Comparison of ENCODE assay signal across 8 cellular contexts in the genomic region with DNA sequence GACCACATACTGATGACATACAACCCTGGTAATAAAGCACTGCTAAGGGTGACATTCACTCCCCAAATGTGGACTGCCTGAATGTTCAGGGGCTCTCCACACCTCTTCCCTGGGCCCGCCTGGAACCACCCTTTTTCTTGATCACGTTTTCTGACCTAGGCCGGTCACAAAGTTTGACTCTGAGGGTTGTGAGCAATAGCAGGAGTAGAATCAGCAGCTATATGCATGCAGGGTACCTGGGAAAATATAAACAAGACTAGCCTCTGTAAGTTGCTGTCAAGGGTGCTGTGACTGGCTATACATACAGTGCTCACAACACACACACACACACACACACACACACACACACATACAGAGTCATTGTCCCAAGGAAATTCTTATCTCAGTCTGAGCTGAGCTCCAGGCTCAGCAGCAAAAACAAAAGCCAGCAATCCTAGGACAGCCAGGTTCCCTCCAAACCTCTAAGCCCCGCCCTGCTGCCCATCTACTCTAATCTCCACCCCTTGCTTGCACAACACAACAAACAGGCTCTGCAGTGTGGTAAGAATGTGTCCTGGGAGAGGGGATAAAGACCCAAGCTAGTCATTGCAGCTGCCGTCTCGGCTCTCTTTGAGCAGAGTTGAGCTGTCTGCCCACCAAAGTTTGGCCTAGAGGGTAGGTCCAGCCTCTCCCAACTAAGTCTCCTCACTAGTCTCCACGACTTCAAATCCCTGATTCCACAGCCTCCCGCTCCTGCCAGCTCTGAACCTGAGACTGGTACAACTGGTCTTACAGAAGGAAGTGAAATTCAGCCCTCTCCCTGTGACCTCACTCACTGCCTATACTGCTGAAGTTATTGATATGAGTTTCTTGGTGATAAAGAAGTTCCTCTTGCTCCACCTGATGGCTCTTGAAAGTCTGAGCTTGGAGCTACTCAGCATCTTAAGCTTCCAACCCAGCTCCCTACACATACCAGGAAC. TPM values are rescaled to one million over a fixed set of nuclear protein-coding genes. Genes with fewer than 3 reads are reported as not detected.
DNase-seq lines count a peak whose midpoint lies in the region; ATAC-seq and TF ChIP-seq lines count a peak whose summit lies in the region.

No MANE protein-coding gene starts in this region.

- CTCF ChIA-PET in OCI-LY7 (lab: Charles Lee; ENCODE audit: unreplicated experiment) = interaction anchor here (0.5 to 3.8 kb wide), 16 partner anchors 8 to 1390 kb away, joined by 3 to 81 read pairs (median 6); a partner anchor contains a TSS

- H3K9me3 ChIP-seq in OCI-LY7 (ENCODE audit: low read length) = no peaks in the 10 kb centered on the region
- H3K9me3 ChIP-seq in mucosa of descending colon = no peaks in the 10 kb centered on the region

- TF ChIP-seq CTCF in OCI-LY7 (conservative IDR thresholded peaks at IDR 0.05; ENCODE audit: low read length) = peak; percentile 63
- no peak for TF ChIP-seq CTCF in choroid plexus epithelial cell (conservative IDR thresholded peaks at IDR 0.05; ENCODE audit: low read depth, low read length)
- TF ChIP-seq CTCF in mucosa of descending colon (IDR thresholded peaks at IDR 0.05) = no peak

- DNase-seq in AG20443 (ENCODE audit: low spot score) (peak; percentile 48), OCI-LY7 (ENCODE audit: low spot score) (peak; percentile 67), choroid plexus epithelial cell (ENCODE audit: low read depth) (peak; percentile 72), mucosa of descending colon (peak in 2 of 3 donors; percentile 79 to 85), NCI-H2171 (lab: John Stamatoyannopoulos, UW) (no peak)
- DNase-seq in stimulated activated CD4-positive, alpha-beta T cell treated with anti-CD3 and anti-CD28 coated beads, Interleukin-4, amount 100 ng/mL, for 24 hours = no peak

- H3K4me1 ChIP-seq in OCI-LY7 (ENCODE audit: insufficient read depth, low read length, poor library complexity, severe bottlenecking) (peaks cover 66% of the 10 kb centered on the region), mucosa of descending colon (ENCODE audit: low read depth) (peaks cover 64% of the 10 kb centered on the region)

- H4K20me1 ChIP-seq in OCI-LY7 (ENCODE audit: insufficient read depth, low read length) = no peaks in the 10 kb centered on the region

- POLR2A ChIA-PET in OCI-LY7 (lab: Charles Lee) = interaction anchor here (0.7 to 12.3 kb wide), 22 partner anchors 7 to 1452 kb away, joined by 3 to 146 read pairs (median 4); a partner anchor contains a TSS

- H3K4me3 ChIP-seq in OCI-LY7 (ENCODE audit: low read depth, low read length, poor library complexity, severe bottlenecking) (peak overlapping the region; percentile 77), choroid plexus epithelial cell (ENCODE audit: low read depth, low read length) (no peak overlapping the region), mucosa of descending colon (no peak overlapping the region)

- intact Hi-C loops in OCI-LY7 (cut with micrococcal nuclease; ENCODE audit: unreplicated experiment) (loop anchor here (5.0 kb wide), 1 partner anchor 166 kb away; no protein-coding TSS in a partner anchor), mucosa of descending colon (cut with DNase I, micrococcal nuclease) (loop anchor here in 1 of 2 donors (10.0 kb wide), 1 partner anchor 62 kb away; no protein-coding TSS in a partner anchor)

- H3K36me3 ChIP-seq in OCI-LY7 (ENCODE audit: insufficient read depth, low read length) (no peaks in the 10 kb centered on the region), mucosa of descending colon (ENCODE audit: low read depth) (no peaks in the 10 kb centered on the region)

- no peaks in the 10 kb centered on the region for H3K79me2 ChIP-seq in OCI-LY7 (ENCODE audit: insufficient read depth, low read depth, low read length)

- no TSS peak for BruUV-seq in OCI-LY7 (replicated peaks; lab: Mats Ljungman, UMichigan)

- H2AFZ ChIP-seq in OCI-LY7 (ENCODE audit: low read length) = peak overlapping the region; percentile 42; the same call in 1 of the 2 replicates

- ATAC-seq in GM18502 (IDR thresholded peaks at IDR 0.05; ENCODE audit: poor library complexity, unreplicated experiment) (peak; percentile 36), HG03064 (IDR thresholded peaks at IDR 0.05; ENCODE audit: low read depth, unreplicated experiment) (peak; percentile 30), mucosa of descending colon (peak; percentile 55)

- no peaks in the 10 kb centered on the region for H3K9me2 ChIP-seq in OCI-LY7 (ENCODE audit: insufficient read depth, low read length)

- peak overlapping the region; percentile 88 for H3K4me2 ChIP-seq in OCI-LY7 (ENCODE audit: low read length)

- H3K27ac ChIP-seq in OCI-LY7 (ENCODE audit: low read depth, low read length, poor library complexity, severe bottlenecking) = peak overlapping the region; percentile 68

RNA-seq across cellular contexts. Expression of a gene that starts 2.2 kb away (rescaled TPM):
- 4.8 and 5.3 TPM in 2 replicates for total RNA-seq in OCI-LY7 (2014; rRNA removed; shearing (Covaris generic))
- total RNA-seq in OCI-LY7 (2022) (11.1 and 11.3 TPM in 2 replicates), mucosa of descending colon (10 to 100 TPM; 12.6 to 32.1 (median 28.7) TPM)

RNA-seq across cellular contexts. Expression of a gene that starts 54.4 kb away (rescaled TPM):
- 192 and 215 TPM in 2 replicates for total RNA-seq in OCI-LY7 (2014; rRNA removed; shearing (Covaris generic))
- total RNA-seq in OCI-LY7 (2022) = 162 and 166 TPM in 2 replicates
- total RNA-seq in mucosa of descending colon = 10 to 100 TPM in 1 of 3 donors, 1 to 10 TPM in 2; 5.0 to 13.6 (median 5.1) TPM

Comparison
In these comparisons a context has a peak if more than half of its experiments do, and no peak if none do; other contexts are left out.
1. DNase-seq: peak in AG20443 (single experiment), OCI-LY7 (single experiment), choroid plexus epithelial cell (single experiment) and mucosa of descending colon (2 of 3); none in NCI-H2171 (single experiment) and stimulated activated CD4-positive, alpha-beta T cell treated with anti-CD3 and anti-CD28 coated beads, Interleukin-4, amount 100 ng/mL, for 24 hours (single experiment).
2. RNA of a gene that starts 54.4 kb away (total RNA-seq): 162 to 215 TPM in OCI-LY7; 5.0 to 13.6 TPM in mucosa of descending colon; every median in the first group is over 10 times any median in the second.
3. Peak in every context shown above with its lines, with median percentiles within 50 percentile points of each other: ATAC-seq.